ENCODE assay signal across 17 cellular contexts in the genomic region with DNA sequence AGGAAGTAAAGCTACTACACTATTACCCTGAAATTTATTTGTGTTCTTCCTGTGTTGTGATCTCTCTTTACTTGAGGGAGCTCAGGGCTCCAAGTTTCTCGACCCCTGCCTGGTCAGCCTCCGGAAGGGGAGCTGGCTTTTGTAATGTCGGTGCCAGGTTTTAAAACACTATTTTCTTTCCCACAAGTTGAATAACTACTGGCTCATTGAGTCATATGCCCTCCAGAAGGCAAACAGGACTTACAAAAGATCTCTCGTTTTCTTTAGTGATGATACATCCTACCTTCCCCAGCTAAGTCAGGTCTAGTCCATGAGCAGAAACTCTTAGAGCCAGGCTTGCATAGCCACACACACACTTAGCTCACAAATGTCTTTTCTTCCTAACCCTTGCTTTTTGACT.
DNase-seq lines count a peak whose midpoint lies in the region; ATAC-seq and TF ChIP-seq lines count a peak whose summit lies in the region.
"Had no signal": no experiment of that assay in that cellular context is flagged by ENCODE, and none has a peak within 500 bp of the region (broad histone marks: within the 10 kb centered on the region; RNA-seq: fewer than 3 reads in every experiment).

No MANE protein-coding gene starts in this region.

- H3K27ac Mint-ChIP-seq in activated naive CD8-positive, alpha-beta T cell treated with anti-CD3 and anti-CD28 coated beads for 36 hours, result no peak overlapping the region
- H3K27ac Mint-ChIP-seq: brain, endodermal cell had no signal

- H3K4me1 Mint-ChIP-seq in activated naive CD8-positive, alpha-beta T cell treated with anti-CD3 and anti-CD28 coated beads for 36 hours, result no peaks in the 10 kb centered on the region
- H3K4me1 Mint-ChIP-seq: endodermal cell had no signal

- no peaks in the 10 kb centered on the region for H3K27me3 ChIP-seq in MG63
- no peaks in the 10 kb centered on the region for H3K27me3 ChIP-seq in mammary epithelial cell (ENCODE audit: insufficient read depth, low read length)
- no peaks in the 10 kb centered on the region for H3K27me3 ChIP-seq in upper lobe of right lung
- no peaks in the 10 kb centered on the region for H3K27me3 ChIP-seq in right lobe of liver

- no TSS peak for BruUV-seq in mammary epithelial cell (replicated peaks; lab: Mats Ljungman, UMichigan)

- no peaks in the 10 kb centered on the region for H3K27me3 Mint-ChIP-seq in activated naive CD8-positive, alpha-beta T cell treated with anti-CD3 and anti-CD28 coated beads for 36 hours

- H2AFZ ChIP-seq in mammary epithelial cell (ENCODE audit: low read depth, low read length), result peak overlapping the region; percentile 42
- H2AFZ ChIP-seq: parathyroid adenoma had no signal

- TF ChIP-seq POLR2A in right lobe of liver (IDR thresholded peaks at IDR 0.05), result no peak

- CTCF ChIA-PET in mammary epithelial cell (lab: Charles Lee; ENCODE audit: low non-redundant PET), result no interaction called here

- no peaks in the 10 kb centered on the region for H3K36me3 Mint-ChIP-seq in activated naive CD8-positive, alpha-beta T cell treated with anti-CD3 and anti-CD28 coated beads for 36 hours
- H3K36me3 Mint-ChIP-seq: brain had no signal

- TF ChIP-seq CTCF in mammary epithelial cell (conservative IDR thresholded peaks at IDR 0.05 in 1 of 2, IDR thresholded peaks at IDR 0.05 in 1 of 2; ENCODE audit: extremely low read depth in 1 of 2, insufficient read depth in 1 of 2, low read depth in 1 of 2, low read length in 2 of 2) (no peak), upper lobe of right lung (IDR thresholded peaks at IDR 0.05) (no peak), right lobe of liver (IDR thresholded peaks at IDR 0.05) (no peak)

- H3K79me2 ChIP-seq in mammary epithelial cell (ENCODE audit: insufficient read depth, low read length), result no peaks in the 10 kb centered on the region
- H3K79me2 ChIP-seq: parathyroid adenoma had no signal

- H3K36me3 ChIP-seq in MG63 (no peaks in the 10 kb centered on the region), mammary epithelial cell (ENCODE audit: insufficient read depth, low read length) (no peaks in the 10 kb centered on the region), upper lobe of right lung (no peaks in the 10 kb centered on the region), right lobe of liver (no peaks in the 10 kb centered on the region)

- in situ Hi-C loops in mammary epithelial cell (cut with MboI; ENCODE audit: low sequenced_read_pairs in 2 of 2), result no loop called here

- dilution Hi-C loops in mammary epithelial cell (cut with HindIII; ENCODE audit: low sequenced_read_pairs), result no loop called here

- peak; percentile 32 for DNase-seq in MG63
- peak; percentile 78 for DNase-seq in mammary epithelial cell
- DNase-seq in glomerular endothelial cell (ENCODE audit: extremely low read depth, low read depth, low spot score), result peak; percentile 45
- no peak for DNase-seq in activated naive CD8-positive, alpha-beta T cell treated with anti-CD3 and anti-CD28 coated beads for 36 hours
- no peak for DNase-seq in upper lobe of right lung
- no peak for DNase-seq in NK-92 treated with Interleukin-12 subunit alpha and Interleukin-12 subunit beta, amount 100 ng/mL, for 24 hours (lab: John Stamatoyannopoulos, UW)
- no peak for DNase-seq in right lobe of liver
- DNase-seq: activated gamma-delta T cell treated with Interleukin-2 at 50 U/mL for 16 hours; endodermal cell; head of caudate nucleus; Karpas-422; NCI-H1694; NCI-H510A treated with DMSO at 0.1 percent for 48 hours; stimulated activated CD4-positive, alpha-beta T cell treated with anti-CD3 and anti-CD28 coated beads, Interleukin-15, amount 100 ng/mL, for 24 hours had no signal

- H3K9ac ChIP-seq in mammary epithelial cell (ENCODE audit: insufficient read depth, low read length), result no peak overlapping the region
- H3K9ac ChIP-seq: parathyroid adenoma had no signal

- intact Hi-C loops in mammary epithelial cell (cut with micrococcal nuclease) (no loop called here), upper lobe of right lung (cut with DNase I) (no loop called here), right lobe of liver (cut with DNase I) (no loop called here)

- WGBS in mammary epithelial cell (ENCODE audit: low coverage, missing lambda C conversion rate), result 49% methylated on average over 4 of the region's 4 CpGs
- 32% methylated on average over 4 of the region's 4 CpGs for WGBS in right lobe of liver (ENCODE audit: insufficient coverage, low coverage, low lambda C conversion rate, missing lambda C conversion rate)

- ATAC-seq in upper lobe of right lung (no peak), right lobe of liver (no peak)

- no peak overlapping the region for H3K4me3 Mint-ChIP-seq in activated naive CD8-positive, alpha-beta T cell treated with anti-CD3 and anti-CD28 coated beads for 36 hours
- H3K4me3 Mint-ChIP-seq: brain, endodermal cell had no signal

- no peaks in the 10 kb centered on the region for H3K9me3 Mint-ChIP-seq in activated naive CD8-positive, alpha-beta T cell treated with anti-CD3 and anti-CD28 coated beads for 36 hours
- H3K9me3 Mint-ChIP-seq: endodermal cell had no signal

- no peak overlapping the region for H3K4me2 ChIP-seq in mammary epithelial cell (ENCODE audit: insufficient read depth, low read depth, low read length)

- H3K4me3 ChIP-seq in MG63, result no peak overlapping the region
- H3K4me3 ChIP-seq in mammary epithelial cell (replicated peaks in 1 of 3; ENCODE audit: insufficient read depth in 1 of 3, low read depth in 2 of 3, low read length in 3 of 3), result no peak overlapping the region
- no peak overlapping the region for H3K4me3 ChIP-seq in upper lobe of right lung
- H3K4me3 ChIP-seq in right lobe of liver, result no peak overlapping the region

- no peaks in the 10 kb centered on the region for H4K20me1 ChIP-seq in mammary epithelial cell (ENCODE audit: insufficient read depth, low read length)

- peaks cover 11% of the 10 kb centered on the region for H3K4me1 ChIP-seq in mammary epithelial cell (ENCODE audit: insufficient read depth, low read length)
- H3K4me1 ChIP-seq in upper lobe of right lung, result no peaks in the 10 kb centered on the region
- no peaks in the 10 kb centered on the region for H3K4me1 ChIP-seq in right lobe of liver
- H3K4me1 ChIP-seq: parathyroid adenoma had no signal

- H3K27ac ChIP-seq in mammary epithelial cell (ENCODE audit: insufficient read depth, low read depth, low read length) (no peak overlapping the region), upper lobe of right lung (no peak overlapping the region), right lobe of liver (no peak overlapping the region)
- H3K27ac ChIP-seq: HL-60, parathyroid adenoma had no signal

- no peaks in the 10 kb centered on the region for H3K9me3 ChIP-seq in MG63
- H3K9me3 ChIP-seq in mammary epithelial cell (replicated peaks; ENCODE audit: insufficient read depth, low read length), result no peaks in the 10 kb centered on the region
- H3K9me3 ChIP-seq in upper lobe of right lung, result no peaks in the 10 kb centered on the region
- no peaks in the 10 kb centered on the region for H3K9me3 ChIP-seq in right lobe of liver

Comparison
In these comparisons a context has a peak if more than half of its experiments do, and no peak if none do; other contexts are left out.
1. DNase-seq: peak in MG63 (single experiment), mammary epithelial cell (single experiment) and glomerular endothelial cell (single experiment); none in activated naive CD8-positive, alpha-beta T cell treated with anti-CD3 and anti-CD28 coated beads for 36 hours (single experiment), upper lobe of right lung (single experiment), NK-92 treated with Interleukin-12 subunit alpha and Interleukin-12 subunit beta, amount 100 ng/mL, for 24 hours (single experiment) and right lobe of liver (0 of 3).